In genomic region chr10:119859422-119860258, GRCh38 we compare ENCODE assay signal across 8 cellular contexts. TPM values are rescaled to one million over a fixed set of nuclear protein-coding genes. Genes with fewer than 3 reads are reported as not detected.
A peak's percentile ranks its signal among the peaks of the same experiment; 100 is the strongest.
DNase-seq lines count a peak whose midpoint lies in the region; ATAC-seq, FAIRE-seq and TF ChIP-seq lines count a peak whose summit lies in the region.

No MANE protein-coding gene starts in this region.

- TF ChIP-seq CTCF in HFF-Myc (IDR thresholded peaks at IDR 0.05; ENCODE audit: low read depth, low read length, missing control alignments) = peak; percentile 40
- TF ChIP-seq CTCF in foreskin keratinocyte (conservative IDR thresholded peaks at IDR 0.05) = peak; percentile 76
- peak; percentile 70 for TF ChIP-seq CTCF in smooth muscle cell (IDR thresholded peaks at IDR 0.05; ENCODE audit: borderline replicate concordance, insufficient read depth, poor library complexity, severe bottlenecking)

- H3K36me3 ChIP-seq in smooth muscle cell (ENCODE audit: low read depth) = peaks cover 15% of the 10 kb centered on the region

- peaks cover 12% of the 10 kb centered on the region for H3F3A ChIP-seq in smooth muscle cell (ENCODE audit: low read depth)

- H3K9me3 ChIP-seq in smooth muscle cell (replicated peaks; ENCODE audit: low read depth) = no peaks in the 10 kb centered on the region

- no peak overlapping the region for H3K9ac ChIP-seq in smooth muscle cell (ENCODE audit: low read depth)

- no peak overlapping the region for H3K4me2 ChIP-seq in smooth muscle cell

- H3K79me2 ChIP-seq in smooth muscle cell (ENCODE audit: low read depth) = peaks cover 87% of the 10 kb centered on the region

- peaks cover 7% of the 10 kb centered on the region for H3K4me1 ChIP-seq in foreskin keratinocyte
- H3K4me1 ChIP-seq in smooth muscle cell (ENCODE audit: low read depth) = no peaks in the 10 kb centered on the region

- H3K27me3 ChIP-seq in foreskin keratinocyte (no peaks in the 10 kb centered on the region), smooth muscle cell (ENCODE audit: low read depth) (no peaks in the 10 kb centered on the region)

- 68% methylated on average over 1 of the region's 1 CpG for WGBS in smooth muscle cell (ENCODE audit: low lambda C conversion rate)

- H3K27ac ChIP-seq in foreskin keratinocyte = no peak overlapping the region
- peak overlapping the region; percentile 3 for H3K27ac ChIP-seq in smooth muscle cell (ENCODE audit: low read depth)

- H3K4me3 ChIP-seq in HFF-Myc (replicated peaks; ENCODE audit: low read depth, low read length) (no peak overlapping the region), smooth muscle cell (no peak overlapping the region)

- H2AFZ ChIP-seq in smooth muscle cell (ENCODE audit: low read depth) = no peak overlapping the region

- peaks cover 54% of the 10 kb centered on the region for H4K20me1 ChIP-seq in smooth muscle cell (ENCODE audit: low read depth)

- FAIRE-seq in TTC549 (lab: Jason Lieb, UNC) = peak; percentile 84

- DNase-seq in DMS79 treated with DMSO at 0.1 percent for 48 hours (lab: John Stamatoyannopoulos, UW) = peak; percentile 16
- no peak for DNase-seq in DMS79 (lab: John Stamatoyannopoulos, UW)
- DNase-seq in HFF-Myc (ENCODE audit: extremely low read depth, low read depth) = no peak
- DNase-seq in foreskin keratinocyte = peak in 1 of 2 donors; percentile 26
- no peak for DNase-seq in smooth muscle cell (lab: John Stamatoyannopoulos, UW; ENCODE audit: unreplicated experiment)
- no peak for DNase-seq in NK-92 treated with Interleukin-12 subunit alpha and Interleukin-12 subunit beta, amount 100 ng/mL, for 24 hours (lab: John Stamatoyannopoulos, UW)

- ATAC-seq in foreskin keratinocyte (peak; percentile 44), GM21515 (IDR thresholded peaks at IDR 0.05; ENCODE audit: unreplicated experiment) (no peak)

RNA-seq across cellular contexts. Expression of gene MCMBP, which starts 13.0 kb away (rescaled TPM):
- total RNA-seq in foreskin keratinocyte (78.7 and 86.0 TPM in 2 replicates), smooth muscle cell (46.2 and 57.4 TPM in 2 replicates)
- polyA plus RNA-seq in foreskin keratinocyte (36.0 and 46.2 TPM in 2 replicates), smooth muscle cell (33.2 and 42.5 TPM in 2 replicates)

RNA-seq across cellular contexts. Expression of gene SEC23IP, which starts 32.9 kb away (rescaled TPM):
- total RNA-seq in foreskin keratinocyte (33.4 and 35.8 TPM in 2 replicates), smooth muscle cell (33.0 and 35.9 TPM in 2 replicates)
- polyA plus RNA-seq in foreskin keratinocyte (11.0 and 11.8 TPM in 2 replicates), smooth muscle cell (39.2 and 49.4 TPM in 2 replicates)
